Comparison of ENCODE assay signal across 1 cellular context in genomic region chr2:44848026-44848425, GRCh38.
TF ChIP-seq lines count a peak whose summit lies in the region.

No MANE protein-coding gene starts in this region.

TF ChIP-seq in H1, 55 proteins besides CTCF, POLR2A, EP300 and RAD21:
- TF ChIP-seq MAX (IDR thresholded peaks at IDR 0.05) (no peak), CBX5 (IDR thresholded peaks at IDR 0.05; ENCODE audit: low read depth, low read length) (no peak), EGR1 (IDR thresholded peaks at IDR 0.05; ENCODE audit: borderline replicate concordance, low read depth, low read length) (no peak), PHF8 (conservative IDR thresholded peaks at IDR 0.05; ENCODE audit: low read depth, low read length) (no peak), SP4 (IDR thresholded peaks at IDR 0.05; ENCODE audit: low read length) (no peak), NANOG (IDR thresholded peaks at IDR 0.05; ENCODE audit: insufficient read depth, low read depth, low read length, poor library complexity, severe bottlenecking) (no peak), SAP30 (IDR thresholded peaks at IDR 0.05; ENCODE audit: insufficient read depth, insufficient replicate concordance, low read length) (no peak), POU5F1 (IDR thresholded peaks at IDR 0.05; ENCODE audit: low read depth, low read length) (no peak), RBBP5 (IDR thresholded peaks at IDR 0.05; ENCODE audit: borderline replicate concordance, low read depth, low read length) (no peak), SIN3A (conservative IDR thresholded peaks at IDR 0.05 in 1 of 2, IDR thresholded peaks at IDR 0.05 in 1 of 2; ENCODE audit: low read depth in 1 of 2, low read length in 2 of 2) (no peak), BRCA1 (IDR thresholded peaks at IDR 0.05; ENCODE audit: low read depth, low read length) (no peak), E2F6 (IDR thresholded peaks at IDR 0.05) (no peak), CEBPB (IDR thresholded peaks at IDR 0.05; ENCODE audit: low read depth, low read length) (no peak), CREB1 (IDR thresholded peaks at IDR 0.05) (no peak), ASH2L (IDR thresholded peaks at IDR 0.05; ENCODE audit: low read length) (no peak)
